1 cellular context compared by ENCODE assay signal in genomic region chr9:96449844-96450612, GRCh38.
TF ChIP-seq lines count a peak whose summit lies in the region.

HABP4 (plus strand) TSS chr9:96450169; CDS start chr9:96450280, 111 bp downstream.

TF ChIP-seq in GM23338, 12 proteins besides CTCF, POLR2A, EP300 and RAD21 (continued from another document):
- TF ChIP-seq ZNF331 (CRISPR knock-in tag; IDR thresholded peaks at IDR 0.05; ENCODE audit: low read depth), result no peak
- no peak for TF ChIP-seq REST (IDR thresholded peaks at IDR 0.05; ENCODE audit: unreplicated experiment)
- TF ChIP-seq ETS1 (IDR thresholded peaks at IDR 0.05), result no peak
- no peak for TF ChIP-seq EZH2phosphoT487 (IDR thresholded peaks at IDR 0.05; ENCODE audit: unreplicated experiment)
- TF ChIP-seq ZNF114 (CRISPR knock-in tag; IDR thresholded peaks at IDR 0.05), result no peak
- TF ChIP-seq JUNB (IDR thresholded peaks at IDR 0.05; ENCODE audit: unreplicated experiment), result no peak
